8 cellular contexts compared by ENCODE assay signal in genomic region chr4:81471361-81472248, GRCh38. TPM values are rescaled to one million over a fixed set of nuclear protein-coding genes. Genes with fewer than 3 reads are reported as not detected.
DNase-seq lines count a peak whose midpoint lies in the region; ATAC-seq and TF ChIP-seq lines count a peak whose summit lies in the region.

TSS of gene RASGEF1B (minus strand) at chr4:81471907. CDS start at chr4:81459508, 12,399 bp downstream.

- H3K9ac ChIP-seq in PC-3 (ENCODE audit: low read length) = peak within 1 kb of the TSS; percentile 31; the same call in 1 of the 2 replicates
- peak within 1 kb of the TSS; percentile 96 for H3K9ac ChIP-seq in mucosa of stomach (ENCODE audit: low read length)

- ATAC-seq in GM21529 (IDR thresholded peaks at IDR 0.05; ENCODE audit: unreplicated experiment) = peak; percentile 92
- peak; percentile 84 for ATAC-seq in PC-3
- ATAC-seq in esophagus mucosa = peak; percentile 98

- no peak; the same call in 1 of the 2 replicates for TF ChIP-seq RAD21 in Ishikawa (IDR thresholded peaks at IDR 0.05; ENCODE audit: low read depth)

- TF ChIP-seq CTCF in Calu3 (IDR thresholded peaks at IDR 0.05; ENCODE audit: unreplicated experiment) = no peak
- no peak for TF ChIP-seq CTCF in PC-3 (conservative IDR thresholded peaks at IDR 0.05; ENCODE audit: low read depth, low read length)

- DNase-seq in Calu3 (peak; percentile 90), PC-3 (peak; percentile 74)
- DNase-seq in activated T-cell treated with anti-CD3 and anti-CD28 coated beads, Interleukin-2, amount 50 U/mL, for 24 hours = peak; percentile 97
- DNase-seq in stimulated activated CD8-positive, alpha-beta memory T cell treated with anti-CD3 and anti-CD28 coated beads, Interleukin-4, amount 100 ng/mL, for 48 hours = peak; percentile 96

- H3K27ac Mint-ChIP-seq in Calu3 (ENCODE audit: unreplicated experiment) = peak within 1 kb of the TSS; percentile 80
- H3K27ac Mint-ChIP-seq in activated T-cell treated with anti-CD3 and anti-CD28 coated beads, Interleukin-2, amount 50 U/mL, for 24 hours = peak within 1 kb of the TSS; percentile 93

- H3K9me2 ChIP-seq in PC-3 (replicated peaks; ENCODE audit: low read length) = no peaks in the 10 kb centered on the region

- peaks cover 28% of the 10 kb centered on the region for H3K4me1 Mint-ChIP-seq in Calu3 (ENCODE audit: low read depth, unreplicated experiment)
- H3K4me1 Mint-ChIP-seq in activated T-cell treated with anti-CD3 and anti-CD28 coated beads, Interleukin-2, amount 50 U/mL, for 24 hours (ENCODE audit: low read depth) = peaks cover 42% of the 10 kb centered on the region

- CTCF ChIA-PET in Calu3 (lab: Charles Lee) = interaction anchor here (1.0 to 4.6 kb wide), 4 partner anchors 21 to 797 kb away, joined by 4 to 17 read pairs (median 7); no protein-coding TSS in a partner anchor
- CTCF ChIA-PET in PC-3 (lab: Charles Lee) = no interaction called here

- H3K9me3 ChIP-seq in PC-3 (ENCODE audit: low read length) (no peaks in the 10 kb centered on the region), mucosa of stomach (ENCODE audit: control insufficient read depth, low read length) (no peaks in the 10 kb centered on the region)

- peak within 1 kb of the TSS; percentile 91 for H2AFZ ChIP-seq in PC-3 (ENCODE audit: low read length)

- peaks cover 30% of the 10 kb centered on the region for H3K36me3 Mint-ChIP-seq in Calu3 (ENCODE audit: insufficient read depth, unreplicated experiment)
- peaks cover 4% of the 10 kb centered on the region for H3K36me3 Mint-ChIP-seq in activated T-cell treated with anti-CD3 and anti-CD28 coated beads, Interleukin-2, amount 50 U/mL, for 24 hours (ENCODE audit: low read depth)

- intact Hi-C loops in Calu3 (cut with micrococcal nuclease; ENCODE audit: unreplicated experiment) = no loop called here
- intact Hi-C loops in PC-3 (cut with micrococcal nuclease) = no loop called here

- H3K27me3 Mint-ChIP-seq in Calu3 (ENCODE audit: unreplicated experiment) = no peaks in the 10 kb centered on the region
- H3K27me3 Mint-ChIP-seq in activated T-cell treated with anti-CD3 and anti-CD28 coated beads, Interleukin-2, amount 50 U/mL, for 24 hours = no peaks in the 10 kb centered on the region

- H3K79me2 ChIP-seq in PC-3 (ENCODE audit: low read length) = no peaks in the 10 kb centered on the region

- TF ChIP-seq EP300 in Ishikawa (IDR thresholded peaks at IDR 0.05; ENCODE audit: borderline replicate concordance) = peak; percentile 85

- no TSS peak for BruUV-seq in Calu3 (replicated peaks; lab: Mats Ljungman, UMichigan)
- no TSS peak for BruUV-seq in PC-3 (replicated peaks; lab: Mats Ljungman, UMichigan)

- H3K9me3 Mint-ChIP-seq in Calu3 (ENCODE audit: low read depth, unreplicated experiment) = no peaks in the 10 kb centered on the region
- no peaks in the 10 kb centered on the region for H3K9me3 Mint-ChIP-seq in activated T-cell treated with anti-CD3 and anti-CD28 coated beads, Interleukin-2, amount 50 U/mL, for 24 hours

- peak within 1 kb of the TSS; percentile 35 for H3K27ac ChIP-seq in PC-3 (ENCODE audit: low read length)

- H3K4me1 ChIP-seq in PC-3 (ENCODE audit: insufficient read depth, low read length) = peaks cover 22% of the 10 kb centered on the region
- H3K4me1 ChIP-seq in mucosa of stomach (ENCODE audit: control insufficient read depth, insufficient read depth, low read length) = peaks cover 34% of the 10 kb centered on the region

- H3K36me3 ChIP-seq in PC-3 (ENCODE audit: low read depth, low read length) (no peaks in the 10 kb centered on the region; the same call in 1 of the 2 replicates), mucosa of stomach (ENCODE audit: control insufficient read depth, insufficient read depth, low read length) (no peaks in the 10 kb centered on the region)

- H3K4me3 ChIP-seq in PC-3 (ENCODE audit: low read length) = peak within 1 kb of the TSS; percentile 87
- H3K4me3 ChIP-seq in mucosa of stomach (ENCODE audit: low read length) = peak within 1 kb of the TSS; percentile 97

- H3K27me3 ChIP-seq in PC-3 (ENCODE audit: low read length) (no peaks in the 10 kb centered on the region), mucosa of stomach (ENCODE audit: control insufficient read depth, insufficient read depth, low read length) (no peaks in the 10 kb centered on the region)

- POLR2A ChIA-PET in PC-3 (lab: Charles Lee; ENCODE audit: unreplicated experiment) = no interaction called here

- H3K4me3 Mint-ChIP-seq in Calu3 (ENCODE audit: low read depth, unreplicated experiment) = peak within 1 kb of the TSS; percentile 87
- peak within 1 kb of the TSS; percentile 88 for H3K4me3 Mint-ChIP-seq in activated T-cell treated with anti-CD3 and anti-CD28 coated beads, Interleukin-2, amount 50 U/mL, for 24 hours

- no peaks in the 10 kb centered on the region for H3F3A ChIP-seq in PC-3 (ENCODE audit: low read length, unreplicated experiment)

- H3K4me2 ChIP-seq in PC-3 (ENCODE audit: low read length) = peak within 1 kb of the TSS; percentile 83

- H4K20me1 ChIP-seq in PC-3 (ENCODE audit: low read length) = no peaks in the 10 kb centered on the region

TF ChIP-seq in Ishikawa, 13 proteins besides CTCF, POLR2A, EP300 and RAD21:
- peak; percentile 83 for TF ChIP-seq TCF12 (IDR thresholded peaks at IDR 0.05; ENCODE audit: low read depth)
- peak; percentile 63 for TF ChIP-seq TAF1 (IDR thresholded peaks at IDR 0.05; ENCODE audit: low read depth)
- TF ChIP-seq NFIC (IDR thresholded peaks at IDR 0.05) = peak; percentile 73; the same call in 1 of the 2 replicates
- peak; percentile 69 for TF ChIP-seq FOXM1 (IDR thresholded peaks at IDR 0.05; ENCODE audit: borderline replicate concordance, low read depth)
- TF ChIP-seq CREB1 (IDR thresholded peaks at IDR 0.05; ENCODE audit: low read depth) = no peak
- peak; percentile 75 for TF ChIP-seq TEAD4 (IDR thresholded peaks at IDR 0.05)
- TF ChIP-seq USF1 (IDR thresholded peaks at IDR 0.05) = peak; percentile 5; the same call in 1 of the 2 replicates
- TF ChIP-seq ZBTB7A (IDR thresholded peaks at IDR 0.05; ENCODE audit: low read depth) = peak; percentile 75; the same call in 1 of the 2 replicates
- peak; percentile 100 for TF ChIP-seq EGR1 (IDR thresholded peaks at IDR 0.05)
- TF ChIP-seq MAX (IDR thresholded peaks at IDR 0.05) = peak; percentile 84
- TF ChIP-seq YY1 (IDR thresholded peaks at IDR 0.05; ENCODE audit: low read depth) = no peak
- no peak; the same call in 1 of the 2 replicates for TF ChIP-seq CEBPB (IDR thresholded peaks at IDR 0.05)
TF ChIP-seq in Ishikawa: peak in this region for 9.

RNA-seq across cellular contexts. Expression of gene RASGEF1B, which starts in this region (rescaled TPM):
- 33.8 and 36.3 TPM in 2 replicates for total RNA-seq in Calu3 (2022)
- 1.4 TPM in 2 replicates for total RNA-seq in PC-3 (2014; rRNA removed)
- total RNA-seq in esophagus mucosa = 15.0 TPM

Comparison
In these comparisons a context has a peak if more than half of its experiments do, and no peak if none do; other contexts are left out.
1. Peak in every context shown above with its lines: DNase-seq, ATAC-seq, H3K4me3 ChIP-seq and H3K27ac ChIP-seq.